18 cellular contexts compared by ENCODE assay signal in the genomic region with DNA sequence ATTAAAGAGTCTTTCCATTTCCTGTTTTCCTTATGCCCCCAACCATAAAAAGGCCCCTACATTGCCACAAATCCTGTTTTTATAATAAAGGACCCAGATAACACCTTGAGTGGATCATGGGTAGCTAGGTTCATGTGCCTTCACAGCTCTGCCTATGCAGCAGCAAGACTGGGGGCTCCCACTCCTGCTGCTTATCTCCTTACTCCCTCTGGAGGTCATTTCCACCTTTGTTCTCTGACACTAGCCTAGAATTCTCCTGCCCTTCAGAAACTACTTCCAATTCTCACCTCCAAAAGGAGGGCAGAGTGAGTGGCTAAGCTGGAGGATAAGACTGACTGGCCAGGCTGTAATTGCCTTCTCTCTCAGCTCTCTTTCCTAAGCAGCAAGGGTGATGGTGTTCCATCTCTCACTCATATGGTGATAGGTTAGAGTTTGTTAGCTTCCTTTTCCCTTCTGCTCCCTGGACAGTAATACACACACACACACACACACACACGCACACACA. TPM values are rescaled to one million over a fixed set of nuclear protein-coding genes. Genes with fewer than 3 reads are reported as not detected.
A peak's percentile ranks its signal among the peaks of the same experiment; 100 is the strongest.
DNase-seq lines count a peak whose midpoint lies in the region; ATAC-seq, FAIRE-seq and TF ChIP-seq lines count a peak whose summit lies in the region.
"Had no signal": no experiment of that assay in that cellular context is flagged by ENCODE, and none has a peak within 500 bp of the region (broad histone marks: within the 10 kb centered on the region; RNA-seq: fewer than 3 reads in every experiment).

No MANE protein-coding gene starts in this region.

- TF ChIP-seq CTCF in HCT116 (IDR thresholded peaks at IDR 0.05 in 2 of 3, conservative IDR thresholded peaks at IDR 0.05 in 1 of 3; ENCODE audit: borderline replicate concordance in 1 of 3, insufficient read depth in 1 of 3, low read depth in 2 of 3, low read length in 2 of 3) (peak in 2 of 3 experiments; percentile 19 to 20; a peak in 3 of 6 replicates), WTC11 (IDR thresholded peaks at IDR 0.05) (no peak), D721Med (IDR thresholded peaks at IDR 0.05; ENCODE audit: insufficient read depth, missing control alignments) (no peak)

- no peak for DNase-seq in CD4-positive, alpha-beta memory T cell
- no peak for DNase-seq in HCT116 (ENCODE audit: low read depth, low spot score)
- no peak for DNase-seq in WTC11 (ENCODE audit: low spot score)
- DNase-seq in iPS-NIHi11 (ENCODE audit: low spot score), result peak; percentile 56
- no peak for DNase-seq in D721Med (ENCODE audit: insufficient read length, low spot score)
- DNase-seq in urothelium cell line (ENCODE audit: low spot score), result no peak
- no peak for DNase-seq in DMS53 treated with DMSO at 0.1 percent for 48 hours (lab: John Stamatoyannopoulos, UW; ENCODE audit: unreplicated experiment)
- DNase-seq: DMS153; effector memory CD4-positive, alpha-beta T cell; left lung; MG63; NCI-H1930; NCI-H524 treated with DMSO at 0.1 percent for 48 hours; substantia nigra had no signal

- no peaks in the 10 kb centered on the region for H3K9me3 Mint-ChIP-seq in CD4-positive, alpha-beta memory T cell
- no peaks in the 10 kb centered on the region for H3K9me3 Mint-ChIP-seq in WTC11
- H3K9me3 Mint-ChIP-seq: activated naive CD4-positive, alpha-beta T cell treated with anti-CD3 and anti-CD28 coated beads, Interleukin-2, amount 50 U/mL, for 24 hours had no signal

- H3K4me3 Mint-ChIP-seq in CD4-positive, alpha-beta memory T cell, result no peak overlapping the region
- H3K4me3 Mint-ChIP-seq in WTC11, result no peak overlapping the region
- H3K4me3 Mint-ChIP-seq: activated naive CD4-positive, alpha-beta T cell treated with anti-CD3 and anti-CD28 coated beads, Interleukin-2, amount 50 U/mL, for 24 hours had no signal

- peaks cover 53 to 73% of the 10 kb centered on the region in 2 donors for H3K36me3 Mint-ChIP-seq in CD4-positive, alpha-beta memory T cell
- H3K36me3 Mint-ChIP-seq in WTC11, result peaks cover 21% of the 10 kb centered on the region

- H3K9me2 ChIP-seq in HCT116 (ENCODE audit: insufficient read depth), result no peaks in the 10 kb centered on the region

- peak overlapping the region in 4 of 7 donors; percentile 4 to 59 (median 36) for H3K27ac Mint-ChIP-seq in CD4-positive, alpha-beta memory T cell
- no peak overlapping the region; the same call in 1 of the 2 replicates for H3K27ac Mint-ChIP-seq in WTC11

- peak; percentile 67 for ATAC-seq in HCT116
- ATAC-seq in WTC11, result peak; percentile 93
- no peak for ATAC-seq in HG02870 (IDR thresholded peaks at IDR 0.05; ENCODE audit: unreplicated experiment)
- ATAC-seq: left lung had no signal

- H4K20me1 ChIP-seq in HCT116 (ENCODE audit: insufficient read depth), result no peaks in the 10 kb centered on the region

- no peaks in the 10 kb centered on the region for H3K9me3 ChIP-seq in CD4-positive, alpha-beta memory T cell (ENCODE audit: control insufficient read depth in 1 of 2, low read length in 2 of 2)
- no peaks in the 10 kb centered on the region for H3K9me3 ChIP-seq in HCT116 (ENCODE audit: control insufficient read depth in 1 of 2, insufficient read depth in 1 of 2, low read depth in 1 of 2, low read length in 2 of 2)
- H3K9me3 ChIP-seq: left lung, MG63 had no signal

- intact Hi-C loops in CD4-positive, alpha-beta memory T cell (cut with micrococcal nuclease), result no loop called here
- intact Hi-C loops in HCT116 (cut with micrococcal nuclease), result no loop called here

- no peaks in the 10 kb centered on the region for H3K79me2 ChIP-seq in HCT116 (ENCODE audit: insufficient read depth, low read length)

- no peaks in the 10 kb centered on the region for H3K27me3 Mint-ChIP-seq in CD4-positive, alpha-beta memory T cell
- H3K27me3 Mint-ChIP-seq in WTC11 (ENCODE audit: low read depth), result no peaks in the 10 kb centered on the region
- H3K27me3 Mint-ChIP-seq: activated naive CD4-positive, alpha-beta T cell treated with anti-CD3 and anti-CD28 coated beads, Interleukin-2, amount 50 U/mL, for 24 hours had no signal

- CTCF ChIA-PET in CD4-positive, alpha-beta memory T cell (lab: Charles Lee; ENCODE audit: partially characterized antibody), result interaction anchor here (1.7 to 1.8 kb wide), 2 partner anchors 29 to 182 kb away, joined by 4 to 6 read pairs; no protein-coding TSS in a partner anchor
- CTCF ChIA-PET in HCT116 (lab: Charles Lee) (interaction anchor here (1.0 kb wide), 1 partner anchor 184 kb away, joined by 3 read pairs; the partner anchor contains the start of gene INHBE), WTC11 (lab: Charles Lee) (interaction anchor here (0.6 to 3.2 kb wide), 25 partner anchors 11 to 319 kb away, joined by 3 to 19 read pairs (median 5); partner anchors contain the start of genes GLI1, INHBE, SHMT2 and STAC3)

- no peak overlapping the region for H2AFZ ChIP-seq in HCT116 (ENCODE audit: low read depth, low read length, poor library complexity, severe bottlenecking)

- BruUV-seq in HCT116 (replicated peaks; lab: Mats Ljungman, UMichigan), result no TSS peak

- no peak overlapping the region for H3K4me2 ChIP-seq in HCT116 (ENCODE audit: low read length)

- H3K4me3 ChIP-seq in CD4-positive, alpha-beta memory T cell (ENCODE audit: low read length in 2 of 2), result no peak overlapping the region
- H3K4me3 ChIP-seq in HCT116 (replicated peaks in 1 of 2; ENCODE audit: low read depth in 1 of 2, low read length in 2 of 2), result no peak overlapping the region
- H3K4me3 ChIP-seq: cardiac muscle cell, left lung, MG63 had no signal

- H3K27me3 ChIP-seq in CD4-positive, alpha-beta memory T cell (ENCODE audit: insufficient read depth, low read length), result no peaks in the 10 kb centered on the region
- H3K27me3 ChIP-seq in HCT116 (ENCODE audit: insufficient read depth, low read length), result no peaks in the 10 kb centered on the region
- H3K27me3 ChIP-seq: cardiac muscle cell, left lung, MG63 had no signal

- peaks cover 0 to 4% (median under 1%) of the 10 kb centered on the region in 4 donors for H3K4me1 Mint-ChIP-seq in CD4-positive, alpha-beta memory T cell
- no peaks in the 10 kb centered on the region for H3K4me1 Mint-ChIP-seq in WTC11

- no peak overlapping the region for H3K27ac ChIP-seq in CD4-positive, alpha-beta memory T cell (ENCODE audit: low read depth, low read length)
- H3K27ac ChIP-seq in HCT116 (ENCODE audit: low read depth, low read length), result no peak overlapping the region
- H3K27ac ChIP-seq: cardiac muscle cell, left lung had no signal

- no peak for TF ChIP-seq POLR2A in HCT116 (IDR thresholded peaks at IDR 0.05; ENCODE audit: borderline replicate concordance, extremely low read depth, insufficient read depth, insufficient read length)

- peaks cover 48% of the 10 kb centered on the region for H3K36me3 ChIP-seq in CD4-positive, alpha-beta memory T cell (ENCODE audit: insufficient read depth, low read length)
- peaks cover 8 to 10% of the 10 kb centered on the region in 2 experiments; a peak in 1 of 4 replicates for H3K36me3 ChIP-seq in HCT116 (ENCODE audit: control insufficient read depth in 1 of 2, insufficient read depth in 2 of 2, low read length in 2 of 2)

- no peak for TF ChIP-seq RAD21 in HCT116 (IDR thresholded peaks at IDR 0.05; ENCODE audit: low read depth)

- RAD21 ChIA-PET in HCT116 (lab: Charles Lee; ENCODE audit: low non-redundant PET in 1 of 2, low total read pairs in 2 of 2, uncharacterized antibody in 2 of 2, unreplicated experiment in 2 of 2), result interaction anchor here in 1 of 2 experiments (0.9 kb wide), 1 partner anchor 182 kb away, joined by 4 read pairs; no protein-coding TSS in a partner anchor

- POLR2A ChIA-PET in CD4-positive, alpha-beta memory T cell (lab: Charles Lee; ENCODE audit: partially characterized antibody), result no interaction called here
- POLR2A ChIA-PET in HCT116 (lab: Charles Lee), result no interaction called here
- POLR2A ChIA-PET in WTC11 (lab: Charles Lee), result interaction anchor here (1.0 kb wide), 1 partner anchor 19 kb away, joined by 3 read pairs; no protein-coding TSS in a partner anchor

- H3K4me1 ChIP-seq in CD4-positive, alpha-beta memory T cell (ENCODE audit: insufficient read depth, low read length), result no peaks in the 10 kb centered on the region
- H3K4me1 ChIP-seq in HCT116 (ENCODE audit: control insufficient read depth in 1 of 2, insufficient read depth in 2 of 2, low read length in 2 of 2), result no peaks in the 10 kb centered on the region

- H3K9ac ChIP-seq in HCT116 (ENCODE audit: low read length), result no peak overlapping the region

- FAIRE-seq in D721Med (lab: Jason Lieb, UNC) (no peak), urothelium cell line (lab: Jason Lieb, UNC) (no peak)
- FAIRE-seq: RCC 7860 had no signal

TF ChIP-seq in HCT116, 20 proteins besides CTCF, POLR2A, EP300 and RAD21:
- no peak for TF ChIP-seq ATF3 (IDR thresholded peaks at IDR 0.05)
- no peak for TF ChIP-seq SP1 (IDR thresholded peaks at IDR 0.05; ENCODE audit: low read depth)
- no peak for TF ChIP-seq YY1 (IDR thresholded peaks at IDR 0.05; ENCODE audit: extremely low read depth, insufficient replicate concordance, low read depth, low read length)
- no peak for TF ChIP-seq ZFX (IDR thresholded peaks at IDR 0.05)

TF ChIP-seq in WTC11, 78 proteins besides CTCF, POLR2A, EP300 and RAD21 (continues in another document):
- TF ChIP-seq, protein P1, sequence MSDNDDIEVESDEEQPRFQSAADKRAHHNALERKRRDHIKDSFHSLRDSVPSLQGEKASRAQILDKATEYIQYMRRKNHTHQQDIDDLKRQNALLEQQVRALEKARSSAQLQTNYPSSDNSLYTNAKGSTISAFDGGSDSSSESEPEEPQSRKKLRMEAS (CRISPR knock-in tag; IDR thresholded peaks at IDR 0.05), result no peak
- TF ChIP-seq CBFB (CRISPR knock-in tag; IDR thresholded peaks at IDR 0.05; ENCODE audit: low read depth) (no peak), OVOL2 (CRISPR knock-in tag; IDR thresholded peaks at IDR 0.05; ENCODE audit: borderline replicate concordance) (no peak)

RNA-seq across cellular contexts. Expression of gene STAC3, which starts 20.0 kb away (rescaled TPM):
- total RNA-seq in CD4-positive, alpha-beta memory T cell, result 1 to 10 TPM; 2.7 to 3.0 TPM
- under 1 TPM in 1 of 2 donors, not detected in 1; 0.61 TPM for polyA plus RNA-seq in CD4-positive, alpha-beta memory T cell
- total RNA-seq in HCT116 (2021; ENCODE audit: unreplicated experiment), result 2.5 TPM
- 1.3 and 2.4 TPM in 2 replicates for polyA plus RNA-seq in HCT116 (2012)
- total RNA-seq in WTC11 (2021), result 3.2 to 3.4 TPM (median 3.3 TPM) in 3 replicates

RNA-seq across cellular contexts. Expression of gene SHMT2, which starts 41.5 kb away (rescaled TPM):
- 10 to 100 TPM; 39.8 to 46.1 TPM for total RNA-seq in CD4-positive, alpha-beta memory T cell
- polyA plus RNA-seq in CD4-positive, alpha-beta memory T cell, result 10 to 100 TPM; 42.1 to 44.3 TPM
- total RNA-seq in HCT116 (2021; ENCODE audit: unreplicated experiment) (280 TPM), WTC11 (2021) (262 to 297 TPM (median 265 TPM) in 3 replicates)
- polyA plus RNA-seq in HCT116 (2012), result 319 and 327 TPM in 2 replicates

RNA-seq across cellular contexts. Expression of gene NXPH4, which starts 54.4 kb away (rescaled TPM):
- total RNA-seq in CD4-positive, alpha-beta memory T cell, result not detected
- not detected for polyA plus RNA-seq in CD4-positive, alpha-beta memory T cell
- total RNA-seq in HCT116 (2021; ENCODE audit: unreplicated experiment) (20.0 TPM), WTC11 (2021) (3.7 to 4.9 TPM (median 4.4 TPM) in 3 replicates)
- polyA plus RNA-seq in HCT116 (2012), result 13.6 and 16.2 TPM in 2 replicates

Comparison
In these comparisons a context has a peak if more than half of its experiments do, and no peak if none do; other contexts are left out.
1. CTCF ChIP-seq: peak in HCT116 (2 of 3); none in WTC11 (single experiment) and D721Med (single experiment).